8 cellular contexts compared by ENCODE assay signal in the genomic region with DNA sequence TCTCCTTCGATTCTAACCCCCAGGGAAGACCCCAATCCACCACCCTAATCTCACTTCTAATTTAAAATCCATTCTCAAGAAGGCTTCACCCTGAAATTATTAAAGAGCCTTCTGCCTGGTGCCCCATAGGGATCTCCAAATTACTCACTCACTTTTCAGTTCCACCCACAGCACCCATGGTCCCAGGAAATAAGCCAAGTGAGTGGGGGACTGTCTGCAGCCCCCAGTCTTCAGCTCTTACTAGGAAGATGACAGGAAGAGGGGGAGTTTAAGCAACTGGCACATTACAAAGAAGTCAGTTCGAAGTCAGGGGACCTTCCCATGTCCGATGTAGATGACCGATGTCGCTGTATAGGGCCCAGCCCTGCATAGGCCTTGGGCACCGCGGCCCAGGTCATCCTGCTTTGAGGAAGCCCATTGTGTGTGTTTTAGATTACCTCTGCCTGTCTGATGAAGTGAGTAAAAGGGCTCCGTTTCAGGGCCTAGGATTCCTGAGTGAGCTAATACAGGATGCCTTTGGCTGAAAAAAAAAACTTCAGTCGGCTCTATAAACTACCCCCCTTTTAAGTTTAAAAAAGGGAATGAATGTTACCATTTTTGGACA. TPM values are rescaled to one million over a fixed set of nuclear protein-coding genes. Genes with fewer than 3 reads are reported as not detected.
DNase-seq lines count a peak whose midpoint lies in the region; ATAC-seq and TF ChIP-seq lines count a peak whose summit lies in the region.

No MANE protein-coding gene starts in this region.

- H3K27me3 ChIP-seq in HL-60 (ENCODE audit: insufficient read depth, poor library complexity, severe bottlenecking) (no peaks in the 10 kb centered on the region), left ventricle myocardium inferior (ENCODE audit: low read depth) (no peaks in the 10 kb centered on the region), skeletal muscle satellite cell (ENCODE audit: control insufficient read depth, insufficient read depth, low read length) (no peaks in the 10 kb centered on the region)

- H3K36me3 ChIP-seq in left ventricle myocardium inferior, result peaks cover 19% of the 10 kb centered on the region
- H3K36me3 ChIP-seq in skeletal muscle satellite cell (ENCODE audit: insufficient read depth, low read length), result peaks cover 42% of the 10 kb centered on the region

- intact Hi-C loops in left ventricle myocardium inferior (cut with micrococcal nuclease), result no loop called here

- H3K27ac ChIP-seq in HL-60 (replicated peaks), result peak overlapping the region; percentile 92
- peak overlapping the region; percentile 94 for H3K27ac ChIP-seq in left ventricle myocardium inferior (replicated peaks)

- H3K4me3 ChIP-seq in HL-60 (replicated peaks; ENCODE audit: insufficient read depth, low read length) (peak overlapping the region; percentile 55), left ventricle myocardium inferior (peak overlapping the region; percentile 93), skeletal muscle satellite cell (ENCODE audit: low read length) (peak overlapping the region; percentile 98)

- H3K4me1 ChIP-seq in left ventricle myocardium inferior (peaks cover 75% of the 10 kb centered on the region), skeletal muscle satellite cell (ENCODE audit: control insufficient read depth, insufficient read depth, low read length) (peaks cover 60% of the 10 kb centered on the region)

- DNase-seq in HL-60 (ENCODE audit: low read depth in 1 of 2, low spot score in 1 of 2), result no peak
- DNase-seq in activated CD4-positive, alpha-beta T cell treated with anti-CD3 and anti-CD28 coated beads, Interleukin-2, amount 50 U/mL, for 48 hours, result peak; percentile 28 to 38
- no peak for DNase-seq in left ventricle myocardium inferior
- DNase-seq in NCI-H1092 (lab: John Stamatoyannopoulos, UW), result no peak
- DNase-seq in Ammon's horn (ENCODE audit: low spot score), result no peak
- DNase-seq in activated gamma-delta T cell treated with Interleukin-2 at 50 U/mL for 16 hours, result no peak

- H3K9me3 ChIP-seq in left ventricle myocardium inferior (replicated peaks) (no peaks in the 10 kb centered on the region), skeletal muscle satellite cell (replicated peaks; ENCODE audit: low read length) (no peaks in the 10 kb centered on the region)

- peak overlapping the region; percentile 83 for H3K4me2 ChIP-seq in skeletal muscle satellite cell (ENCODE audit: low read length)

- H3K9ac ChIP-seq in skeletal muscle satellite cell (ENCODE audit: low read depth, low read length), result peak overlapping the region; percentile 99

- TF ChIP-seq CTCF in HL-60 (IDR thresholded peaks at IDR 0.05; ENCODE audit: insufficient read depth, low read length) (no peak), left ventricle myocardium inferior (IDR thresholded peaks at IDR 0.05; ENCODE audit: borderline replicate concordance) (no peak)

- ATAC-seq in HG02840 (IDR thresholded peaks at IDR 0.05; ENCODE audit: low FRiP score, unreplicated experiment), result no peak

RNA-seq across cellular contexts. Expression of gene ACTN1, which starts 1.9 kb away (rescaled TPM):
- total RNA-seq in left ventricle myocardium inferior, result 75.4 TPM
- 110 and 141 TPM in 2 replicates for total RNA-seq in skeletal muscle satellite cell (2012; rRNA removed)

Comparison
In these comparisons a context has a peak if more than half of its experiments do, and no peak if none do; other contexts are left out.
1. DNase-seq: peak in activated CD4-positive, alpha-beta T cell treated with anti-CD3 and anti-CD28 coated beads, Interleukin-2, amount 50 U/mL, for 48 hours (2 of 2); none in HL-60 (0 of 2), left ventricle myocardium inferior (single experiment), NCI-H1092 (single experiment), Ammon's horn (single experiment) and activated gamma-delta T cell treated with Interleukin-2 at 50 U/mL for 16 hours (single experiment).
2. Peak in every context shown above with its lines, with median percentiles within 50 percentile points of each other: H3K4me3 ChIP-seq.